13 cellular contexts compared by ENCODE assay signal in genomic region chr5:14413331-14413750, GRCh38.
DNase-seq lines count a peak whose midpoint lies in the region; ATAC-seq lines count a peak whose summit lies in the region.
"Had no signal": no experiment of that assay in that cellular context is flagged by ENCODE, and none has a peak within 500 bp of the region (broad histone marks: within the 10 kb centered on the region; RNA-seq: fewer than 3 reads in every experiment).

No MANE protein-coding gene starts in this region.

- in situ Hi-C loops in GM23248 (cut with MboI): no loop called here

- WGBS in GM23248 (ENCODE audit: low coverage in 1 of 2, low lambda C conversion rate in 2 of 2, missing lambda C conversion rate in 2 of 2), 2 experiments: 56 to 58% methylated on average over 7 of the region's 7 CpGs

- H3F3A ChIP-seq in GM23248 (ENCODE audit: insufficient read depth): peaks cover 95% of the 10 kb centered on the region

- peaks cover 60% of the 10 kb centered on the region for H3K36me3 ChIP-seq in GM23248 (ENCODE audit: low read depth)

- peak overlapping the region; percentile 29 for H3K27ac ChIP-seq in GM23248
- H3K27ac ChIP-seq: pancreas, upper lobe of left lung had no signal

- 0 out of 2 replicates have a peak overlapping the region, but pooled peaks have one; percentile 8 for H3K9ac ChIP-seq in GM23248

- H3K9me3 ChIP-seq in GM23248 (ENCODE audit: low read depth): no peaks in the 10 kb centered on the region
- H3K9me3 ChIP-seq: pancreas, upper lobe of left lung had no signal

- H3K4me1 ChIP-seq in GM23248 (ENCODE audit: insufficient read depth): peaks cover 56% of the 10 kb centered on the region
- H3K4me1 ChIP-seq: pancreas, upper lobe of left lung had no signal

- no peak overlapping the region for H3K4me2 ChIP-seq in GM23248 (ENCODE audit: unreplicated experiment)

- H3K9me2 ChIP-seq in GM23248 (ENCODE audit: insufficient read depth): no peaks in the 10 kb centered on the region

- no peak overlapping the region for H2AFZ ChIP-seq in GM23248

- DNase-seq in GM23248: no peak
- peak; percentile 41 for DNase-seq in activated CD4-positive, alpha-beta T cell treated with anti-CD3 and anti-CD28 coated beads, Interleukin-2, amount 50 U/mL, for 4 hours
- peak; percentile 49 for DNase-seq in amniotic epithelial cell (ENCODE audit: low read depth)
- peak; percentile 37 for DNase-seq in skeletal muscle cell (ENCODE audit: low read depth)
- no peak for DNase-seq in HK-2 (ENCODE audit: unreplicated experiment)
- DNase-seq: dermis blood vessel endothelial cell, pancreas, SHP77 treated with DMSO at 0.1 percent for 48 hours had no signal

- no peaks in the 10 kb centered on the region for H4K20me1 ChIP-seq in GM23248 (ENCODE audit: insufficient read depth)

- peaks cover 95% of the 10 kb centered on the region for H3K79me2 ChIP-seq in GM23248 (ENCODE audit: insufficient read depth)

- no peaks in the 10 kb centered on the region for H3K27me3 ChIP-seq in GM23248 (replicated peaks; ENCODE audit: insufficient read depth)
- H3K27me3 ChIP-seq: pancreas, upper lobe of left lung had no signal

- ATAC-seq in HG02623 (IDR thresholded peaks at IDR 0.05; ENCODE audit: unreplicated experiment) (no peak), HG02852 (IDR thresholded peaks at IDR 0.05; ENCODE audit: unreplicated experiment) (no peak), HG02588 (IDR thresholded peaks at IDR 0.05; ENCODE audit: unreplicated experiment) (no peak)
- ATAC-seq: left lobe of liver, pancreas had no signal

- H3K4me3 ChIP-seq in GM23248 (no peak overlapping the region), skeletal muscle cell (ENCODE audit: low read depth, low read length) (no peak overlapping the region)
- H3K4me3 ChIP-seq: pancreas, upper lobe of left lung had no signal

Comparison
In these comparisons a context has a peak if more than half of its experiments do, and no peak if none do; other contexts are left out.
1. DNase-seq: peak in activated CD4-positive, alpha-beta T cell treated with anti-CD3 and anti-CD28 coated beads, Interleukin-2, amount 50 U/mL, for 4 hours (2 of 2), amniotic epithelial cell (single experiment) and skeletal muscle cell (single experiment); none in GM23248 (single experiment) and HK-2 (single experiment).